Comparison of ENCODE assay signal across 12 cellular contexts in the genomic region with DNA sequence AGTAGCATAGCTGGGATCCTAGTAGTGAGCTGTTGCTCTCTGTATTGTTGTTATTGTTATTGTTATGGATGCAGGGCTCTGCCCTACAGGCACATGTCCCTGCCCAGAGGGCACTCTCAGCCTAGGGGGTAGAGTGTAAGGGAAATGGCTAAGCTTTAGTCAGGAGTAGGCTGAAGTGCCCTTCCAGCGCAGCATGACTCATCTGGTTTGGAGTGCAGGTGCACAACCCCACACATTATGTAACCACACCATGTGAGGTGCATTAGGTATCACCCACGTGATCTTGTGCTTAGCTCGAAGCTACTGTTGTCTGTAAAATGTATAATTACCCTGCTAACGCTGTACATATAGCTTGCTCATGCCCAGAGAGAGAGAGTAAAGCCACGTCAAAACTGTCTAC. TPM values are rescaled to one million over a fixed set of nuclear protein-coding genes. Genes with fewer than 3 reads are reported as not detected.
DNase-seq lines count a peak whose midpoint lies in the region; ATAC-seq and TF ChIP-seq lines count a peak whose summit lies in the region.
"Had no signal": no experiment of that assay in that cellular context is flagged by ENCODE, and none has a peak within 500 bp of the region (broad histone marks: within the 10 kb centered on the region; RNA-seq: fewer than 3 reads in every experiment).

No MANE protein-coding gene starts in this region.

- H3K27me3 ChIP-seq in hepatocyte (no peaks in the 10 kb centered on the region), adrenal gland (no peaks in the 10 kb centered on the region), SJCRH30 (no peaks in the 10 kb centered on the region), gastroesophageal sphincter (no peaks in the 10 kb centered on the region)
- H3K27me3 ChIP-seq: cardiac muscle cell had no signal

- no peak overlapping the region for H3K27ac Mint-ChIP-seq in immature natural killer cell
- H3K27ac Mint-ChIP-seq: CD14-positive monocyte, naive B cell had no signal

- H4K20me1 ChIP-seq in hepatocyte (ENCODE audit: insufficient read depth, poor library complexity, severe bottlenecking): no peaks in the 10 kb centered on the region

- ATAC-seq in gastroesophageal sphincter: no peak

- H3K79me2 ChIP-seq in hepatocyte: no peaks in the 10 kb centered on the region

- no peaks in the 10 kb centered on the region for H3K4me1 Mint-ChIP-seq in immature natural killer cell
- H3K4me1 Mint-ChIP-seq: CD14-positive monocyte, naive B cell had no signal

- no peak for TF ChIP-seq EP300 in gastroesophageal sphincter (IDR thresholded peaks at IDR 0.05)

- DNase-seq in DMS53 (lab: John Stamatoyannopoulos, UW) (peak; percentile 97), HT1080 (ENCODE audit: low read depth) (peak; percentile 87), NCI-H748 (lab: John Stamatoyannopoulos, UW; ENCODE audit: unreplicated experiment) (peak; percentile 71), hepatocyte (ENCODE audit: low spot score) (peak; percentile 65), adrenal gland (no peak), SJCRH30 (no peak), immature natural killer cell (no peak)
- DNase-seq: naive B cell had no signal

- TF ChIP-seq CTCF in hepatocyte (IDR thresholded peaks at IDR 0.05; ENCODE audit: poor library complexity) (no peak), adrenal gland (IDR thresholded peaks at IDR 0.05) (no peak), gastroesophageal sphincter (IDR thresholded peaks at IDR 0.05) (no peak)

- H3K27me3 Mint-ChIP-seq in immature natural killer cell (ENCODE audit: low read depth in 3 of 3): peaks cover 0 to 2% (median 0%) of the 10 kb centered on the region in 3 donors

- no peaks in the 10 kb centered on the region for H3K9me2 ChIP-seq in hepatocyte (replicated peaks; ENCODE audit: insufficient read depth)

- intact Hi-C loops in adrenal gland (cut with DNase I): no loop called here

- H3K4me3 ChIP-seq in hepatocyte (no peak overlapping the region), adrenal gland (no peak overlapping the region), SJCRH30 (no peak overlapping the region), gastroesophageal sphincter (no peak overlapping the region)
- H3K4me3 ChIP-seq: cardiac muscle cell had no signal

- H3K9me3 ChIP-seq in hepatocyte (ENCODE audit: low read depth) (no peaks in the 10 kb centered on the region), adrenal gland (replicated peaks in 1 of 3) (no peaks in the 10 kb centered on the region), SJCRH30 (replicated peaks) (no peaks in the 10 kb centered on the region), gastroesophageal sphincter (no peaks in the 10 kb centered on the region)

- no peaks in the 10 kb centered on the region for H3K36me3 Mint-ChIP-seq in immature natural killer cell
- H3K36me3 Mint-ChIP-seq: CD14-positive monocyte, naive B cell had no signal

- 68% methylated on average over 5 of the region's 5 CpGs for WGBS in hepatocyte (ENCODE audit: low lambda C conversion rate, missing lambda C conversion rate)
- 72 to 84% (median 77%) methylated on average over 5 of the region's 5 CpGs for WGBS in adrenal gland, 4 donors
- 86 to 96% methylated on average over 3 to 4 of the region's 5 CpGs for WGBS in gastroesophageal sphincter (ENCODE audit: low coverage in 1 of 2), 2 donors

- H3K4me1 ChIP-seq in hepatocyte (ENCODE audit: insufficient read depth): peaks cover 19% of the 10 kb centered on the region
- H3K4me1 ChIP-seq in adrenal gland (replicated peaks in 1 of 2): no peaks in the 10 kb centered on the region
- peaks cover 27% of the 10 kb centered on the region for H3K4me1 ChIP-seq in SJCRH30
- H3K4me1 ChIP-seq in gastroesophageal sphincter: no peaks in the 10 kb centered on the region

- TF ChIP-seq POLR2A in adrenal gland (IDR thresholded peaks at IDR 0.05): no peak
- no peak for TF ChIP-seq POLR2A in gastroesophageal sphincter (IDR thresholded peaks at IDR 0.05)

- no peak overlapping the region for H3K4me2 ChIP-seq in hepatocyte

- no peak overlapping the region for H3K4me3 Mint-ChIP-seq in immature natural killer cell
- H3K4me3 Mint-ChIP-seq: CD14-positive monocyte, naive B cell had no signal

- no peaks in the 10 kb centered on the region for H3K36me3 ChIP-seq in hepatocyte (replicated peaks; ENCODE audit: insufficient read depth, low read depth)
- H3K36me3 ChIP-seq in adrenal gland (replicated peaks in 1 of 2): no peaks in the 10 kb centered on the region
- no peaks in the 10 kb centered on the region for H3K36me3 ChIP-seq in SJCRH30
- H3K36me3 ChIP-seq in gastroesophageal sphincter: no peaks in the 10 kb centered on the region
- H3K36me3 ChIP-seq: cardiac muscle cell had no signal

- peak overlapping the region; percentile 55 for H3K27ac ChIP-seq in hepatocyte
- no peak overlapping the region for H3K27ac ChIP-seq in adrenal gland
- H3K27ac ChIP-seq in SJCRH30: no peak overlapping the region
- no peak overlapping the region for H3K27ac ChIP-seq in gastroesophageal sphincter
- H3K27ac ChIP-seq: cardiac muscle cell, VCaP had no signal

- H3K9me3 Mint-ChIP-seq in immature natural killer cell: no peaks in the 10 kb centered on the region
- H3K9me3 Mint-ChIP-seq: naive B cell had no signal

- H2AFZ ChIP-seq in hepatocyte: no peak overlapping the region

RNA-seq across cellular contexts. Expression of a gene that starts 48.3 kb away (rescaled TPM):
- 57.9 and 59.0 TPM in 2 replicates for total RNA-seq in HT1080 (2014; rRNA removed; shearing (Covaris generic))
- 31.9 and 34.8 TPM in 2 replicates for polyA plus RNA-seq in HT1080 (2015; cell fraction: cytosol; rRNA removed)
- 33.0 and 36.8 TPM in 2 replicates for polyA plus RNA-seq in HT1080 (2015; cell fraction: nucleus; rRNA removed)
- total RNA-seq in hepatocyte (111 and 112 TPM in 2 replicates), adrenal gland (10 to 100 TPM; 15.8 to 75.5 (median 21.8) TPM), gastroesophageal sphincter (100 to 1,000 TPM in 1 of 4 donors, 10 to 100 TPM in 3; 49.8 to 144 (median 72.6) TPM)
- polyA plus RNA-seq in hepatocyte (19.9 and 22.7 TPM in 2 replicates), adrenal gland (10 to 100 TPM in 2 of 3 donors, 1 to 10 TPM in 1; 9.5 to 14.6 (median 10.9) TPM), immature natural killer cell (10 to 100 TPM; 21.7 to 32.6 (median 22.6) TPM)
- 29.0 and 31.2 TPM in 2 replicates for total RNA-seq in SJCRH30 (2014; rRNA removed; shearing (Covaris generic))

Comparison
In these comparisons a context has a peak if more than half of its experiments do, and no peak if none do; other contexts are left out.
1. DNase-seq: peak in DMS53 (single experiment), HT1080 (single experiment), NCI-H748 (single experiment) and hepatocyte (single experiment); none in adrenal gland (0 of 7), SJCRH30 (0 of 2) and immature natural killer cell (0 of 3).